Comparison of ENCODE assay signal across 8 cellular contexts in genomic region chr1:212432706-212433576, GRCh38. TPM values are rescaled to one million over a fixed set of nuclear protein-coding genes. Genes with fewer than 3 reads are reported as not detected.
DNase-seq lines count a peak whose midpoint lies in the region; ATAC-seq lines count a peak whose summit lies in the region.

TSS of gene NENF (plus strand) at chr1:212432920. CDS start at chr1:212432944, 24 bp downstream.

- peak; percentile 99 for ATAC-seq in HG03432 (IDR thresholded peaks at IDR 0.05; ENCODE audit: unreplicated experiment)
- peak; percentile 100 for ATAC-seq in activated CD8-positive, alpha-beta T cell treated with anti-CD3 and anti-CD28 coated beads, Interleukin-2, amount 10 ng/mL, durations not matched to agents 7 days and 5 days
- ATAC-seq in effector memory CD8-positive, alpha-beta T cell (replicated peaks) = peak; percentile 98

- H3K4me2 ChIP-seq in mesenchymal stem cell (ENCODE audit: low read length, poor library complexity, severe bottlenecking) = peak within 1 kb of the TSS; percentile 96

- H3K14ac ChIP-seq in mesenchymal stem cell (ENCODE audit: low read length in 2 of 2) = no peak within 1 kb of the TSS

- H4K91ac ChIP-seq in mesenchymal stem cell (ENCODE audit: low read length) = no peak within 1 kb of the TSS

- H3K9me3 Mint-ChIP-seq in activated CD8-positive, alpha-beta T cell treated with anti-CD3 and anti-CD28 coated beads, Interleukin-2, amount 10 ng/mL, durations not matched to agents 7 days and 5 days (ENCODE audit: insufficient read depth) = no peaks in the 10 kb centered on the region
- H3K9me3 Mint-ChIP-seq in effector memory CD8-positive, alpha-beta T cell = no peaks in the 10 kb centered on the region

- peak within 1 kb of the TSS; percentile 43 for H3K18ac ChIP-seq in mesenchymal stem cell (ENCODE audit: low read depth in 1 of 2, low read length in 2 of 2)

- H3K27me3 Mint-ChIP-seq in activated CD8-positive, alpha-beta T cell treated with anti-CD3 and anti-CD28 coated beads, Interleukin-2, amount 10 ng/mL, durations not matched to agents 7 days and 5 days (ENCODE audit: low read depth) = peaks cover 7% of the 10 kb centered on the region
- no peaks in the 10 kb centered on the region for H3K27me3 Mint-ChIP-seq in effector memory CD8-positive, alpha-beta T cell

- peak within 1 kb of the TSS; percentile 53 for H4K8ac ChIP-seq in mesenchymal stem cell (ENCODE audit: low read length)

- peak within 1 kb of the TSS; percentile 49 for H2BK120ac ChIP-seq in mesenchymal stem cell (ENCODE audit: low read depth, low read length)

- CTCF ChIA-PET in activated CD8-positive, alpha-beta T cell treated with anti-CD3 and anti-CD28 coated beads, Interleukin-2, amount 10 ng/mL, durations not matched to agents 7 days and 5 days (lab: Charles Lee) = interaction anchor here (0.9 to 2.9 kb wide), 3 partner anchors 9 to 44 kb away, joined by 3 to 14 read pairs (median 4); no protein-coding TSS in a partner anchor

- 2% methylated on average over 60 of the region's 86 CpGs for WGBS in mesenchymal stem cell

- H3K23ac ChIP-seq in mesenchymal stem cell (ENCODE audit: low read length in 2 of 2) = no peak within 1 kb of the TSS

- peak within 1 kb of the TSS; percentile 30 for H3K27ac Mint-ChIP-seq in activated CD8-positive, alpha-beta T cell treated with anti-CD3 and anti-CD28 coated beads, Interleukin-2, amount 10 ng/mL, durations not matched to agents 7 days and 5 days
- peak within 1 kb of the TSS; percentile 41 to 62 for H3K27ac Mint-ChIP-seq in effector memory CD8-positive, alpha-beta T cell

- peaks cover 22% of the 10 kb centered on the region for H3K79me1 ChIP-seq in mesenchymal stem cell (replicated peaks; ENCODE audit: low read length, poor library complexity, severe bottlenecking)

- H3K4me3 ChIP-seq in mesenchymal stem cell (ENCODE audit: insufficient read depth in 1 of 2, low read depth in 1 of 2, low read length in 2 of 2) = peak within 1 kb of the TSS; percentile 83 to 86

- peaks cover 28% of the 10 kb centered on the region for H3K4me1 Mint-ChIP-seq in activated CD8-positive, alpha-beta T cell treated with anti-CD3 and anti-CD28 coated beads, Interleukin-2, amount 10 ng/mL, durations not matched to agents 7 days and 5 days (ENCODE audit: low read depth)
- peaks cover 13 to 32% of the 10 kb centered on the region in 2 donors for H3K4me1 Mint-ChIP-seq in effector memory CD8-positive, alpha-beta T cell (ENCODE audit: low read depth in 2 of 2)

- no peak within 1 kb of the TSS for H3K27ac ChIP-seq in mesenchymal stem cell (ENCODE audit: low read length, poor library complexity, severe bottlenecking)

- H2BK5ac ChIP-seq in mesenchymal stem cell (ENCODE audit: low read depth, low read length, poor library complexity, severe bottlenecking) = no peak within 1 kb of the TSS

- peak within 1 kb of the TSS in 1 of 2 experiments; percentile 52 for H3K4ac ChIP-seq in mesenchymal stem cell (ENCODE audit: low read depth in 1 of 2, low read length in 2 of 2)

- peak within 1 kb of the TSS; percentile 72 for H2AFZ ChIP-seq in mesenchymal stem cell (ENCODE audit: low read depth, low read length)

- peak within 1 kb of the TSS; percentile 28 for H2BK15ac ChIP-seq in mesenchymal stem cell (ENCODE audit: low read depth, poor library complexity, severe bottlenecking)

- POLR2A ChIA-PET in activated CD8-positive, alpha-beta T cell treated with anti-CD3 and anti-CD28 coated beads, Interleukin-2, amount 10 ng/mL, durations not matched to agents 7 days and 5 days (lab: Charles Lee) = interaction anchor here (0.6 to 1.8 kb wide), 5 partner anchors 14 to 397 kb away, joined by 3 to 8 read pairs (median 3); partner anchors contain the start of gene PACC1

- H3K36me3 ChIP-seq in mesenchymal stem cell (ENCODE audit: control insufficient read depth in 1 of 2, insufficient read depth in 2 of 2, low read depth in 1 of 2, low read length in 2 of 2) = no peaks in the 10 kb centered on the region

- peak in 13 of 14 donors; percentile 41 to 86 (median 63) for DNase-seq in C1 segment of cervical spinal cord (lab: John Stamatoyannopoulos, UW)
- DNase-seq in GM19238 (ENCODE audit: insufficient read length, low spot score) = peak; percentile 97
- peak; percentile 5 for DNase-seq in NCI-H748 treated with DMSO at 0.1 percent for 48 hours (lab: John Stamatoyannopoulos, UW)
- DNase-seq in activated CD8-positive, alpha-beta T cell treated with anti-CD3 and anti-CD28 coated beads, Interleukin-2, amount 10 ng/mL, durations not matched to agents 7 days and 5 days = peak; percentile 79
- peak; percentile 58 to 72 (median 71) for DNase-seq in effector memory CD8-positive, alpha-beta T cell
- peak; percentile 78 for DNase-seq in mesenchymal stem cell
- DNase-seq in stimulated activated CD8-positive, alpha-beta memory T cell treated with anti-CD3 and anti-CD28 coated beads, Interleukin-12 subunit alpha, Interleukin-12 subunit beta, amount 100 ng/mL, for 24 hours (ENCODE audit: extremely low read depth) = peak; percentile 37

- H3K36me3 Mint-ChIP-seq in activated CD8-positive, alpha-beta T cell treated with anti-CD3 and anti-CD28 coated beads, Interleukin-2, amount 10 ng/mL, durations not matched to agents 7 days and 5 days (ENCODE audit: low read depth) = peaks cover 2% of the 10 kb centered on the region
- H3K36me3 Mint-ChIP-seq in effector memory CD8-positive, alpha-beta T cell (ENCODE audit: insufficient read depth) = no peaks in the 10 kb centered on the region

- peak within 1 kb of the TSS; percentile 98 for H3K9ac ChIP-seq in mesenchymal stem cell (ENCODE audit: low read length)

- peak within 1 kb of the TSS in 1 of 2 experiments; percentile 31 for H2BK12ac ChIP-seq in mesenchymal stem cell (ENCODE audit: low read length in 2 of 2)

- no peaks in the 10 kb centered on the region for H3K9me3 ChIP-seq in mesenchymal stem cell (ENCODE audit: control insufficient read depth, low read length)

- H3K4me1 ChIP-seq in mesenchymal stem cell (ENCODE audit: control insufficient read depth, insufficient read depth, low read depth, low read length) = peaks cover 9% of the 10 kb centered on the region

- H3K4me3 Mint-ChIP-seq in activated CD8-positive, alpha-beta T cell treated with anti-CD3 and anti-CD28 coated beads, Interleukin-2, amount 10 ng/mL, durations not matched to agents 7 days and 5 days = peak within 1 kb of the TSS; percentile 75
- peak within 1 kb of the TSS; percentile 74 to 80 for H3K4me3 Mint-ChIP-seq in effector memory CD8-positive, alpha-beta T cell

- no peak within 1 kb of the TSS for H2AK5ac ChIP-seq in mesenchymal stem cell (ENCODE audit: low read length, severe bottlenecking)

- H3K27me3 ChIP-seq in mesenchymal stem cell (ENCODE audit: control insufficient read depth in 1 of 2, insufficient read depth in 1 of 2, low read length in 2 of 2) = no peaks in the 10 kb centered on the region

RNA-seq across cellular contexts. Expression of gene NENF, which starts in this region (rescaled TPM):
- 10 to 100 TPM; 29.2 to 29.3 TPM for total RNA-seq in activated CD8-positive, alpha-beta T cell treated with anti-CD3 and anti-CD28 coated beads, Interleukin-2, amount 10 ng/mL, durations not matched to agents 7 days and 5 days
- polyA plus RNA-seq in mesenchymal stem cell (2013, experiment 1 of 2) = 44.7 TPM
- polyA plus RNA-seq in mesenchymal stem cell (2013, experiment 2 of 2) = 49.2 TPM

Comparison
In these comparisons a context has a peak if more than half of its experiments do, and no peak if none do; other contexts are left out.
1. DNase-seq: peak in every context shown above with its lines; median percentile 97 in GM19238; 79 in activated CD8-positive, alpha-beta T cell treated with anti-CD3 and anti-CD28 coated beads, Interleukin-2, amount 10 ng/mL, durations not matched to agents 7 days and 5 days; 78 in mesenchymal stem cell; 71 in effector memory CD8-positive, alpha-beta T cell; 63 in C1 segment of cervical spinal cord; 37 in stimulated activated CD8-positive, alpha-beta memory T cell treated with anti-CD3 and anti-CD28 coated beads, Interleukin-12 subunit alpha, Interleukin-12 subunit beta, amount 100 ng/mL, for 24 hours; 5 in NCI-H748 treated with DMSO at 0.1 percent for 48 hours.